ENCODE assay signal across 15 cellular contexts in genomic region chr2:195342105-195342504, GRCh38.
"Had no signal": no experiment of that assay in that cellular context is flagged by ENCODE, and none has a peak within 500 bp of the region (broad histone marks: within the 10 kb centered on the region; RNA-seq: fewer than 3 reads in every experiment).

No MANE protein-coding gene starts in this region.

- H3K27ac ChIP-seq: esophagus squamous epithelium, foreskin keratinocyte, left ventricle myocardium inferior, lower lobe of right lung, neural progenitor cell, ovary, right atrium auricular region, sigmoid colon, skin epidermis had no signal

- H3K9me3 ChIP-seq: esophagus squamous epithelium, left ventricle myocardium inferior, lower lobe of right lung, ovary, right atrium auricular region, sigmoid colon had no signal

- H3K4me1 ChIP-seq: esophagus squamous epithelium, foreskin keratinocyte, left ventricle myocardium inferior, lower lobe of right lung, neural progenitor cell, right atrium auricular region, sigmoid colon had no signal

- H3K36me3 ChIP-seq: esophagus squamous epithelium, left ventricle myocardium inferior, lower lobe of right lung, neural progenitor cell, ovary, right atrium auricular region, sigmoid colon had no signal

- ATAC-seq: foreskin keratinocyte; lower lobe of right lung; natural killer cell treated with Interleukin-12 subunit alpha and Interleukin-12 subunit beta and Interleukin-15 and Interleukin-18, amount 100 ng/mL, for 72 hours had no signal

- DNase-seq: esophagus squamous epithelium; foreskin keratinocyte; immature natural killer cell; left ventricle myocardium inferior; lower lobe of right lung; nucleus accumbens; ovary; sigmoid colon; stimulated activated naive CD4-positive, alpha-beta T cell treated with Interleukin-2 at 50 U/mL for 16 hours had no signal

- H3K4me3 ChIP-seq: esophagus squamous epithelium, left ventricle myocardium inferior, lower lobe of right lung, neural progenitor cell, ovary, right atrium auricular region, sigmoid colon, skin epidermis had no signal

- H3K4me2 ChIP-seq: neural progenitor cell had no signal

- FAIRE-seq: keratinocyte, urothelium cell line had no signal
